In genomic region chr19:35931161-35931873, GRCh38 we compare ENCODE assay signal across 1 cellular context.
A peak's percentile ranks its signal among the peaks of the same experiment; 100 is the strongest.
TF ChIP-seq lines count a peak whose summit lies in the region.

No MANE protein-coding gene starts in this region.

TF ChIP-seq in HepG2, 621 proteins besides CTCF, POLR2A, EP300 and RAD21 (continued from another document and continues in another):
- TF ChIP-seq GPBP1L1 (CRISPR knock-in tag; IDR thresholded peaks at IDR 0.05) (no peak), TCF12 (IDR thresholded peaks at IDR 0.05) (no peak), TCF12 (CRISPR knock-in tag; IDR thresholded peaks at IDR 0.05) (no peak), PRDM4 (CRISPR knock-in tag; IDR thresholded peaks at IDR 0.05; ENCODE audit: borderline replicate concordance) (no peak), TCF7 (IDR thresholded peaks at IDR 0.05; ENCODE audit: low read depth) (no peak), PHF20 (CRISPR knock-in tag; IDR thresholded peaks at IDR 0.05) (peak; percentile 84), PHF5A (CRISPR knock-in tag; IDR thresholded peaks at IDR 0.05; ENCODE audit: low read depth, unreplicated experiment) (peak; percentile 84), HDAC2 (CRISPR knock-in tag; IDR thresholded peaks at IDR 0.05) (peak; percentile 85), ELF1 (CRISPR knock-in tag; IDR thresholded peaks at IDR 0.05) (peak; percentile 98), AKAP8 (CRISPR knock-in tag; IDR thresholded peaks at IDR 0.05) (no peak), KLF13 (CRISPR knock-in tag; IDR thresholded peaks at IDR 0.05) (peak; percentile 72; the same call in 1 of the 2 replicates), ZNF605 (CRISPR knock-in tag; IDR thresholded peaks at IDR 0.05) (peak; percentile 73), HMGXB3 (CRISPR knock-in tag; IDR thresholded peaks at IDR 0.05; ENCODE audit: borderline replicate concordance) (peak; percentile 72; the same call in 1 of the 2 replicates), HOXA7 (CRISPR knock-in tag; IDR thresholded peaks at IDR 0.05) (no peak), ZBTB14 (CRISPR knock-in tag; IDR thresholded peaks at IDR 0.05) (peak; percentile 88), GMEB2 (CRISPR knock-in tag; IDR thresholded peaks at IDR 0.05; ENCODE audit: low read depth) (peak; percentile 75), FOXO4 (CRISPR knock-in tag; conservative IDR thresholded peaks at IDR 0.05) (no peak), MTA1 (CRISPR knock-in tag; IDR thresholded peaks at IDR 0.05; ENCODE audit: borderline replicate concordance) (0 out of 2 replicates have a peak, but pooled peaks have one; percentile 51), JDP2 (CRISPR knock-in tag; IDR thresholded peaks at IDR 0.05; ENCODE audit: borderline replicate concordance) (no peak), ZNF207 (IDR thresholded peaks at IDR 0.05; ENCODE audit: borderline replicate concordance) (no peak), SIN3A (IDR thresholded peaks at IDR 0.05; ENCODE audit: borderline replicate concordance, low read depth, low read length) (peak; percentile 70; the same call in 1 of the 2 replicates), ZNF275 (CRISPR knock-in tag; IDR thresholded peaks at IDR 0.05; ENCODE audit: borderline replicate concordance) (no peak), RERE (CRISPR knock-in tag; IDR thresholded peaks at IDR 0.05; ENCODE audit: low read depth) (0 out of 2 replicates have a peak, but pooled peaks have one; percentile 47), ZNF574 (CRISPR knock-in tag; IDR thresholded peaks at IDR 0.05) (peak; percentile 91), FOXA3 (CRISPR knock-in tag; IDR thresholded peaks at IDR 0.05) (peak; percentile 74), KLF11 (CRISPR knock-in tag; IDR thresholded peaks at IDR 0.05) (peak; percentile 73; the same call in 1 of the 2 replicates), ZUFSP (CRISPR knock-in tag; IDR thresholded peaks at IDR 0.05; ENCODE audit: borderline replicate concordance) (no peak), MIXL1 (CRISPR knock-in tag; IDR thresholded peaks at IDR 0.05) (peak; percentile 39; the same call in 1 of the 2 replicates), SIN3B (IDR thresholded peaks at IDR 0.05; ENCODE audit: low read length) (peak; percentile 74; the same call in 1 of the 2 replicates)
